Comparison of ENCODE assay signal across 15 cellular contexts in genomic region chrY:8273807-8274206, GRCh38.
A peak's percentile ranks its signal among the peaks of the same experiment; 100 is the strongest.
DNase-seq lines count a peak whose midpoint lies in the region; ATAC-seq and TF ChIP-seq lines count a peak whose summit lies in the region.
"Had no signal": no experiment of that assay in that cellular context is flagged by ENCODE, and none has a peak within 500 bp of the region (broad histone marks: within the 10 kb centered on the region; RNA-seq: fewer than 3 reads in every experiment).

No MANE protein-coding gene starts in this region.

- CTCF ChIA-PET in activated naive CD4-positive, alpha-beta T cell treated with anti-CD3 and anti-CD28 coated beads for 36 hours (lab: Charles Lee), result no interaction called here

- no peaks in the 10 kb centered on the region for H3K9me3 ChIP-seq in RWPE2 (ENCODE audit: severe bottlenecking)
- H3K9me3 ChIP-seq: A549, Caco-2 had no signal

- no peak overlapping the region for H3K4me3 Mint-ChIP-seq in activated naive CD4-positive, alpha-beta T cell treated with anti-CD3 and anti-CD28 coated beads for 36 hours
- no peak overlapping the region for H3K4me3 Mint-ChIP-seq in activated T-helper 2 cell treated with anti-CD3 and anti-CD28 coated beads, Interferon-gamma antibody, Interleukin-2, Interleukin-4, amounts not matched to agents 10 μg/mL and 5 μg/mL and 100 μg/mL, durations not matched to agents 14 hours and 24 hours and 36 hours (ENCODE audit: low read depth)
- H3K4me3 Mint-ChIP-seq: CD4-positive, alpha-beta T cell; H9 had no signal

- H3K9me3 Mint-ChIP-seq in activated naive CD4-positive, alpha-beta T cell treated with anti-CD3 and anti-CD28 coated beads, Interleukin-2, amount 50 U/mL, for 72 hours, result no peaks in the 10 kb centered on the region
- peaks cover 2% of the 10 kb centered on the region for H3K9me3 Mint-ChIP-seq in activated naive CD4-positive, alpha-beta T cell treated with anti-CD3 and anti-CD28 coated beads for 36 hours
- H3K9me3 Mint-ChIP-seq in activated T-helper 2 cell treated with anti-CD3 and anti-CD28 coated beads, Interferon-gamma antibody, Interleukin-2, Interleukin-4, amounts not matched to agents 10 μg/mL and 5 μg/mL and 100 μg/mL, durations not matched to agents 14 hours and 24 hours and 36 hours, result no peaks in the 10 kb centered on the region
- H3K9me3 Mint-ChIP-seq: CD4-positive, alpha-beta T cell; H9 had no signal

- intact Hi-C loops in activated naive CD4-positive, alpha-beta T cell treated with anti-CD3 and anti-CD28 coated beads for 36 hours (cut with micrococcal nuclease), result loop anchor here (1.0 to 10.0 kb wide), 5 partner anchors 61 to 949 kb away; no protein-coding TSS in a partner anchor
- intact Hi-C loops in activated T-helper 2 cell treated with anti-CD3 and anti-CD28 coated beads, Interferon-gamma antibody, Interleukin-2, Interleukin-4, amounts not matched to agents 10 μg/mL and 5 μg/mL and 100 μg/mL, durations not matched to agents 14 hours and 24 hours and 36 hours (cut with micrococcal nuclease), result no loop called here

- no peaks in the 10 kb centered on the region for H3K36me3 ChIP-seq in RWPE2 (ENCODE audit: low read depth)

- no peak for DNase-seq in activated CD4-positive, CD25-positive, alpha-beta regulatory T cell treated with anti-CD3 and anti-CD28 coated beads, Interleukin-2, amount 50 U/mL, for 72 hours
- no peak for DNase-seq in activated naive CD4-positive, alpha-beta T cell treated with anti-CD3 and anti-CD28 coated beads, Interleukin-2, amount 50 U/mL, for 72 hours (ENCODE audit: low spot score in 2 of 2)
- DNase-seq in activated naive CD4-positive, alpha-beta T cell treated with anti-CD3 and anti-CD28 coated beads for 36 hours, result no peak
- no peak for DNase-seq in RWPE2 (ENCODE audit: low spot score)
- peak; percentile 2 for DNase-seq in epithelial cell of prostate (ENCODE audit: low read depth, low spot score)
- no peak for DNase-seq in stimulated activated CD8-positive, alpha-beta memory T cell treated with anti-CD3 and anti-CD28 coated beads, Interleukin-4, amount 100 ng/mL, for 48 hours
- no peak for DNase-seq in activated T-helper 2 cell treated with anti-CD3 and anti-CD28 coated beads, Interferon-gamma antibody, Interleukin-2, Interleukin-4, amounts not matched to agents 10 μg/mL and 5 μg/mL and 100 μg/mL, durations not matched to agents 14 hours and 24 hours and 36 hours (ENCODE audit: low spot score)
- DNase-seq: AML-193; Caco-2; CD4-positive, alpha-beta T cell; H9 had no signal

- H3K36me3 Mint-ChIP-seq in activated naive CD4-positive, alpha-beta T cell treated with anti-CD3 and anti-CD28 coated beads, Interleukin-2, amount 50 U/mL, for 72 hours, result no peaks in the 10 kb centered on the region
- no peaks in the 10 kb centered on the region for H3K36me3 Mint-ChIP-seq in activated naive CD4-positive, alpha-beta T cell treated with anti-CD3 and anti-CD28 coated beads for 36 hours (ENCODE audit: low read depth)
- H3K36me3 Mint-ChIP-seq in activated T-helper 2 cell treated with anti-CD3 and anti-CD28 coated beads, Interferon-gamma antibody, Interleukin-2, Interleukin-4, amounts not matched to agents 10 μg/mL and 5 μg/mL and 100 μg/mL, durations not matched to agents 14 hours and 24 hours and 36 hours (ENCODE audit: low read depth), result no peaks in the 10 kb centered on the region

- ATAC-seq in activated CD4-positive, CD25-positive, alpha-beta regulatory T cell treated with anti-CD3 and anti-CD28 coated beads, Interleukin-2, amount 50 U/mL, for 24 hours, result peak; percentile 61 to 88
- ATAC-seq in activated naive CD4-positive, alpha-beta T cell treated with anti-CD3 and anti-CD28 coated beads, Interleukin-2, amount 50 U/mL, for 72 hours, result peak; percentile 73 to 99
- peak; percentile 49; the same call in 1 of the 3 replicates for ATAC-seq in RWPE2 (ENCODE audit: low read depth)
- ATAC-seq: A549 had no signal

- H3K4me1 ChIP-seq in RWPE2 (ENCODE audit: insufficient read depth, poor library complexity, severe bottlenecking), result peaks cover 5% of the 10 kb centered on the region
- H3K4me1 ChIP-seq: A549, Caco-2 had no signal

- H3K27me3 Mint-ChIP-seq in activated naive CD4-positive, alpha-beta T cell treated with anti-CD3 and anti-CD28 coated beads for 36 hours (ENCODE audit: low read depth), result peaks cover 7% of the 10 kb centered on the region
- H3K27me3 Mint-ChIP-seq in activated T-helper 2 cell treated with anti-CD3 and anti-CD28 coated beads, Interferon-gamma antibody, Interleukin-2, Interleukin-4, amounts not matched to agents 10 μg/mL and 5 μg/mL and 100 μg/mL, durations not matched to agents 14 hours and 24 hours and 36 hours (ENCODE audit: low read depth), result no peaks in the 10 kb centered on the region
- H3K27me3 Mint-ChIP-seq: CD4-positive, alpha-beta T cell had no signal

- no peaks in the 10 kb centered on the region for H3K27me3 ChIP-seq in RWPE2 (ENCODE audit: insufficient read depth, poor library complexity, severe bottlenecking)

- peaks cover 21% of the 10 kb centered on the region for H3K4me1 Mint-ChIP-seq in activated naive CD4-positive, alpha-beta T cell treated with anti-CD3 and anti-CD28 coated beads for 36 hours (ENCODE audit: low read depth)
- H3K4me1 Mint-ChIP-seq in activated T-helper 2 cell treated with anti-CD3 and anti-CD28 coated beads, Interferon-gamma antibody, Interleukin-2, Interleukin-4, amounts not matched to agents 10 μg/mL and 5 μg/mL and 100 μg/mL, durations not matched to agents 14 hours and 24 hours and 36 hours (ENCODE audit: low read depth), result no peaks in the 10 kb centered on the region
- H3K4me1 Mint-ChIP-seq: H9 had no signal

- no peak for TF ChIP-seq CTCF in RWPE2 (IDR thresholded peaks at IDR 0.05; ENCODE audit: poor library complexity, severe bottlenecking)

- H3K4me3 ChIP-seq in RWPE2 (ENCODE audit: severe bottlenecking), result no peak overlapping the region
- H3K4me3 ChIP-seq: A549 had no signal

- no peak overlapping the region for H3K27ac ChIP-seq in RWPE2 (ENCODE audit: poor library complexity, severe bottlenecking)
- H3K27ac ChIP-seq in epithelial cell of prostate, result peak overlapping the region; percentile 31
- H3K27ac ChIP-seq: 22Rv1, A549, C4-2B had no signal

- no peak overlapping the region for H3K27ac Mint-ChIP-seq in activated naive CD4-positive, alpha-beta T cell treated with anti-CD3 and anti-CD28 coated beads, Interleukin-2, amount 50 U/mL, for 72 hours
- H3K27ac Mint-ChIP-seq in activated naive CD4-positive, alpha-beta T cell treated with anti-CD3 and anti-CD28 coated beads for 36 hours, result no peak overlapping the region
- H3K27ac Mint-ChIP-seq in activated T-helper 2 cell treated with anti-CD3 and anti-CD28 coated beads, Interferon-gamma antibody, Interleukin-2, Interleukin-4, amounts not matched to agents 10 μg/mL and 5 μg/mL and 100 μg/mL, durations not matched to agents 14 hours and 24 hours and 36 hours, result no peak overlapping the region
- H3K27ac Mint-ChIP-seq: CD4-positive, alpha-beta T cell; H9 had no signal
